In genomic region chr7:96118449-96119001, GRCh38 we compare ENCODE assay signal across 18 cellular contexts.
A peak's percentile ranks its signal among the peaks of the same experiment; 100 is the strongest.
DNase-seq lines count a peak whose midpoint lies in the region; ATAC-seq and TF ChIP-seq lines count a peak whose summit lies in the region.
"Had no signal": no experiment of that assay in that cellular context is flagged by ENCODE, and none has a peak within 500 bp of the region (broad histone marks: within the 10 kb centered on the region; RNA-seq: fewer than 3 reads in every experiment).

No MANE protein-coding gene starts in this region.

- H3K27ac Mint-ChIP-seq in WTC11 = no peak overlapping the region
- H3K27ac Mint-ChIP-seq: activated naive CD4-positive, alpha-beta T cell treated with anti-CD3 and anti-CD28 coated beads, Interleukin-2, amount 50 U/mL, for 24 hours; IgD-negative memory B cell had no signal

- CTCF ChIA-PET in WTC11 (lab: Charles Lee) = interaction anchor here (1.0 to 1.1 kb wide), 2 partner anchors 10 to 43 kb away, joined by 3 read pairs; no protein-coding TSS in a partner anchor

- H3K4me1 Mint-ChIP-seq in WTC11 = peaks cover 26% of the 10 kb centered on the region
- H3K4me1 Mint-ChIP-seq: activated naive CD4-positive, alpha-beta T cell treated with anti-CD3 and anti-CD28 coated beads, Interleukin-2, amount 50 U/mL, for 24 hours; IgD-negative memory B cell had no signal

- no peak for TF ChIP-seq CTCF in WTC11 (IDR thresholded peaks at IDR 0.05)

- H3K36me3 Mint-ChIP-seq in WTC11 = peaks cover 13% of the 10 kb centered on the region

- peaks cover 6% of the 10 kb centered on the region; the same call in 1 of the 2 replicates for H3K9me3 Mint-ChIP-seq in WTC11
- H3K9me3 Mint-ChIP-seq: activated naive CD4-positive, alpha-beta T cell treated with anti-CD3 and anti-CD28 coated beads, Interleukin-2, amount 50 U/mL, for 24 hours; IgD-negative memory B cell had no signal

- peak; percentile 86 for ATAC-seq in WTC11
- ATAC-seq: GM12878 had no signal

- no peaks in the 10 kb centered on the region for H3K27me3 Mint-ChIP-seq in WTC11 (ENCODE audit: low read depth)
- H3K27me3 Mint-ChIP-seq: activated naive CD4-positive, alpha-beta T cell treated with anti-CD3 and anti-CD28 coated beads, Interleukin-2, amount 50 U/mL, for 24 hours; IgD-negative memory B cell had no signal

- in situ Hi-C loops in KBM-7 (cut with MboI; ENCODE audit: low pct_unique_long_range_greater_than_20kb, low sequenced_read_pairs) = no loop called here

- POLR2A ChIA-PET in WTC11 (lab: Charles Lee) = interaction anchor here (0.7 kb wide), 1 partner anchor 23 kb away, joined by 3 read pairs; no protein-coding TSS in a partner anchor

- H3K4me3 Mint-ChIP-seq in WTC11 = no peak overlapping the region
- H3K4me3 Mint-ChIP-seq: activated naive CD4-positive, alpha-beta T cell treated with anti-CD3 and anti-CD28 coated beads, Interleukin-2, amount 50 U/mL, for 24 hours; IgD-negative memory B cell had no signal

- DNase-seq in KBM-7 (peak; percentile 78), WTC11 (ENCODE audit: low spot score) (peak; percentile 16), iPS-NIHi7 (ENCODE audit: extremely low spot score) (peak; percentile 33), renal cortical epithelial cell (ENCODE audit: low read depth) (peak; percentile 40), occipital lobe (lab: John Stamatoyannopoulos, UW) (no peak), NCI-H526 treated with DMSO at 0.1 percent for 48 hours (lab: John Stamatoyannopoulos, UW) (no peak)
- no peak for DNase-seq in effector CD8-positive, alpha-beta T cell (lab: John Stamatoyannopoulos, UW)
- DNase-seq: activated CD4-positive, alpha-beta T cell treated with anti-CD3 and anti-CD28 coated beads, Interleukin-2, amount 50 U/mL, for 48 hours; activated T-cell treated with anti-CD3 and anti-CD28 coated beads, Interleukin-2, amount 50 U/mL, for 1 hour; COR-L47; head of caudate nucleus; midbrain; NCI-H1417 treated with DMSO at 0.1 percent for 48 hours; NCI-H2171 treated with DMSO at 0.1 percent for 48 hours; RPMI8226 had no signal

TF ChIP-seq in WTC11, 78 proteins besides CTCF, POLR2A, EP300 and RAD21:
- TF ChIP-seq AFF4 (CRISPR knock-in tag; IDR thresholded peaks at IDR 0.05; ENCODE audit: borderline replicate concordance) = no peak
- peak; percentile 46; the same call in 1 of the 2 replicates for TF ChIP-seq USF2 (CRISPR knock-in tag; IDR thresholded peaks at IDR 0.05)

Comparison
In these comparisons a context has a peak if more than half of its experiments do, and no peak if none do; other contexts are left out.
1. DNase-seq: peak in KBM-7 (single experiment), WTC11 (single experiment), iPS-NIHi7 (single experiment) and renal cortical epithelial cell (single experiment); none in occipital lobe (single experiment), effector CD8-positive, alpha-beta T cell (single experiment) and NCI-H526 treated with DMSO at 0.1 percent for 48 hours (single experiment).